Comparison of ENCODE assay signal across 1 cellular context in the genomic region with DNA sequence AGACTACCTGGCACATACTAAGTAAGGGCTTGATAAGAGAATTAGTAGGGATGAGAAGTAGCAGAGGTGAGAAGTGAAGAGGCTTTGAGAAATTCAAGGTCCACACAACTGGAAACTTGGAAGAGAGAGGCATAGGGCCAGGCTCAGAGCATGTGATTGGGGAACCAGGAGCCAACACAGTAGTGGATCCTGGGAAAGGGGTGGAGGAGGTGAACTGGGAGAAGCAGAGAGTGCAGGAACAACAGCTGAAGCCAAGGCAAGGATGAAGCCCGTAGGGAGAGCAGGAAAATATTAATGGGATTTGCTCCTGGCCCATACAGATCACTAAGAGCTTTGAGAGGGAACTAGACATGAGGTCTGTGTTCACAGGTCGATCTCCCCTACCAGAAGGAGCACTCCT.
TF ChIP-seq lines count a peak whose summit lies in the region.

No MANE protein-coding gene starts in this region.

TF ChIP-seq in GM12878, 131 proteins besides CTCF, POLR2A, EP300 and RAD21:
- no peak for TF ChIP-seq ETV6 (conservative IDR thresholded peaks at IDR 0.05 in 1 of 2, IDR thresholded peaks at IDR 0.05 in 1 of 2; ENCODE audit: borderline replicate concordance in 1 of 2, low read depth in 1 of 2)
TF ChIP-seq in GM12878: peak in this region for 0.
